In genomic region chr1:231613419-231614349, GRCh38 we compare ENCODE assay signal across 1 cellular context.
TF ChIP-seq lines count a peak whose summit lies in the region.

No MANE protein-coding gene starts in this region.

TF ChIP-seq in SK-N-SH, 30 proteins besides CTCF, POLR2A, EP300 and RAD21 (continued from another document):
- TF ChIP-seq CHD2 (IDR thresholded peaks at IDR 0.05; ENCODE audit: low read length, partially characterized antibody) (no peak), PBX3 (IDR thresholded peaks at IDR 0.05) (no peak)
